Comparison of ENCODE assay signal across 28 cellular contexts in genomic region chr9:100499460-100499859, GRCh38. TPM values are rescaled to one million over a fixed set of nuclear protein-coding genes. Genes with fewer than 3 reads are reported as not detected.
"Had no signal": no experiment of that assay in that cellular context is flagged by ENCODE, and none has a peak within 500 bp of the region (broad histone marks: within the 10 kb centered on the region; RNA-seq: fewer than 3 reads in every experiment).

No MANE protein-coding gene starts in this region.

- DNase-seq: activated CD4-positive, alpha-beta T cell treated with anti-CD3 and anti-CD28 coated beads, Interleukin-2, amount 10 ng/mL, durations not matched to agents 24 days and 14 days; activated CD4-positive, alpha-beta T cell treated with anti-CD3 and anti-CD28 coated beads, Interleukin-2, amount 50 U/mL, for 48 hours; activated CD4-positive, CD25-positive, alpha-beta regulatory T cell; activated CD8-positive, alpha-beta T cell treated with anti-CD3 and anti-CD28 coated beads, Interleukin-2, amount 10 ng/mL, durations not matched to agents 7 days and 5 days; activated gamma-delta T cell; activated naive CD4-positive, alpha-beta T cell treated with Interleukin-2 at 50 U/mL for 16 hours; activated naive CD8-positive, alpha-beta T cell treated with anti-CD3 and anti-CD28 coated beads, Interleukin-2, amount 10 ng/mL, durations not matched to agents 7 days and 5 days; activated T-cell treated with anti-CD3 and anti-CD28 coated beads, Interleukin-2, amount 50 U/mL, for 24 hours; amygdala; NCI-H1048; NCI-H1105 treated with DMSO at 0.1 percent for 48 hours; NCI-H1436; NCI-H1694; NCI-H1930; NCI-H2081 treated with DMSO at 0.1 percent for 48 hours; NCI-H345; NCI-H526; NCI-H748 treated with DMSO at 0.1 percent for 48 hours; PC-9; T1000; WERI-Rb-1 had no signal

- H3K4me1 ChIP-seq: ascending aorta had no signal

- H3K36me3 ChIP-seq: ascending aorta, cardiac muscle cell had no signal

- H3K4me2 ChIP-seq: PC-9 had no signal

- H3K27me3 ChIP-seq: ascending aorta, cardiac muscle cell had no signal

- ATAC-seq: activated CD8-positive, alpha-beta T cell treated with anti-CD3 and anti-CD28 coated beads, Interleukin-2, amount 10 ng/mL, durations not matched to agents 7 days and 5 days; Right ventricle myocardium inferior had no signal

- H3K4me3 ChIP-seq: ascending aorta, cardiac muscle cell, coronary artery, PC-9 had no signal

- FAIRE-seq: RCC 7860 had no signal

- H3K27ac ChIP-seq: ascending aorta, cardiac muscle cell, coronary artery, PC-9, RWPE1, WERI-Rb-1 had no signal

- H3K9me3 ChIP-seq: ascending aorta had no signal

- H2AFZ ChIP-seq: PC-9 had no signal

RNA-seq across cellular contexts. Expression of gene TMEFF1, which starts 26.5 kb away (rescaled TPM):
- total RNA-seq: activated CD8-positive, alpha-beta T cell treated with anti-CD3 and anti-CD28 coated beads, Interleukin-2, amount 10 ng/mL, durations not matched to agents 7 days and 5 days; ascending aorta; T-helper 1 cell treated with Interleukin-12 subunit alpha and Interleukin-12 subunit beta and Interleukin-4 antibody, amounts not matched to agents 30 ng/mL and 1 ng/mL, for 36 hours had no signal
